ENCODE assay signal across 9 cellular contexts in genomic region chr19:51339313-51339686, GRCh38. TPM values are rescaled to one million over a fixed set of nuclear protein-coding genes. Genes with fewer than 3 reads are reported as not detected.
A peak's percentile ranks its signal among the peaks of the same experiment; 100 is the strongest.
DNase-seq lines count a peak whose midpoint lies in the region; ATAC-seq and TF ChIP-seq lines count a peak whose summit lies in the region.
"Had no signal": no experiment of that assay in that cellular context is flagged by ENCODE, and none has a peak within 500 bp of the region (broad histone marks: within the 10 kb centered on the region; RNA-seq: fewer than 3 reads in every experiment).

No MANE protein-coding gene starts in this region.

- peak overlapping the region; percentile 20 for H3K9ac ChIP-seq in fibroblast of lung (ENCODE audit: insufficient read depth, low read length)

- peak; percentile 1 for ATAC-seq in RWPE2 (ENCODE audit: low read depth)

- TF ChIP-seq CTCF in RWPE2 (IDR thresholded peaks at IDR 0.05; ENCODE audit: poor library complexity, severe bottlenecking) (no peak), fibroblast of lung (conservative IDR thresholded peaks at IDR 0.05 in 1 of 2, IDR thresholded peaks at IDR 0.05 in 1 of 2; ENCODE audit: low read depth in 1 of 2, low read length in 2 of 2) (peak; percentile 15 to 20)

- no peaks in the 10 kb centered on the region for H3K79me2 ChIP-seq in fibroblast of lung (ENCODE audit: control insufficient read depth, insufficient read depth, low read length)

- CTCF ChIA-PET in activated naive CD4-positive, alpha-beta T cell treated with anti-CD3 and anti-CD28 coated beads, Interleukin-2, amount 10 ng/mL, durations not matched to agents 7 days and 5 days (lab: Charles Lee) = interaction anchor here (0.6 to 3.2 kb wide), 9 partner anchors 19 to 100 kb away, joined by 3 to 27 read pairs (median 6); partner anchors contain the start of gene ETFB

- H3K4me1 ChIP-seq in RWPE2 (ENCODE audit: insufficient read depth, poor library complexity, severe bottlenecking) = no peaks in the 10 kb centered on the region
- H3K4me1 ChIP-seq in fibroblast of lung (ENCODE audit: control insufficient read depth, extremely low read depth, insufficient read depth, low read length) = peaks cover 6% of the 10 kb centered on the region

- DNase-seq in activated naive CD4-positive, alpha-beta T cell treated with anti-CD3 and anti-CD28 coated beads, Interleukin-2, amount 10 ng/mL, durations not matched to agents 7 days and 5 days = no peak
- no peak for DNase-seq in activated naive CD4-positive, alpha-beta T cell treated with Interleukin-2 at 50 U/mL for 16 hours
- DNase-seq in RWPE2 (ENCODE audit: low spot score) (no peak), fibroblast of lung (ENCODE audit: low read depth in 2 of 2) (no peak), retina (peak; percentile 82), GM03348 (ENCODE audit: low spot score) (no peak), mucosa of gallbladder (ENCODE audit: low spot score) (no peak), HT-29 (ENCODE audit: low spot score) (no peak)

- peak overlapping the region; percentile 82 for H2AFZ ChIP-seq in fibroblast of lung (ENCODE audit: low read length)

- no peaks in the 10 kb centered on the region for H3K36me3 Mint-ChIP-seq in activated naive CD4-positive, alpha-beta T cell treated with anti-CD3 and anti-CD28 coated beads, Interleukin-2, amount 10 ng/mL, durations not matched to agents 7 days and 5 days

- H3K4me3 ChIP-seq in RWPE2 (ENCODE audit: severe bottlenecking) = peak overlapping the region; percentile 72
- peak overlapping the region; percentile 41 to 79 (median 68) for H3K4me3 ChIP-seq in fibroblast of lung (replicated peaks in 1 of 4; ENCODE audit: control extremely low read depth in 1 of 4, insufficient read depth in 1 of 4, low read depth in 3 of 4, low read length in 4 of 4)

- peak overlapping the region; percentile 95 for H3K4me2 ChIP-seq in fibroblast of lung (ENCODE audit: extremely low read depth, insufficient read depth, low read length)

- peak overlapping the region; percentile 83 for H3K4me3 Mint-ChIP-seq in activated naive CD4-positive, alpha-beta T cell treated with anti-CD3 and anti-CD28 coated beads, Interleukin-2, amount 10 ng/mL, durations not matched to agents 7 days and 5 days

- H3K36me3 ChIP-seq in RWPE2 (ENCODE audit: low read depth) (no peaks in the 10 kb centered on the region), fibroblast of lung (ENCODE audit: control insufficient read depth, insufficient read depth, low read length) (no peaks in the 10 kb centered on the region)

- H3K27ac ChIP-seq in RWPE2 (ENCODE audit: poor library complexity, severe bottlenecking) = peak overlapping the region; percentile 42
- peak overlapping the region; percentile 45 for H3K27ac ChIP-seq in fibroblast of lung (ENCODE audit: insufficient read depth, low read length)

- H3K9me3 ChIP-seq in RWPE2 (ENCODE audit: severe bottlenecking) (no peaks in the 10 kb centered on the region), fibroblast of lung (ENCODE audit: control insufficient read depth, insufficient read depth, low read depth, low read length) (no peaks in the 10 kb centered on the region)

- H3K27me3 ChIP-seq in RWPE2 (ENCODE audit: insufficient read depth, poor library complexity, severe bottlenecking) (no peaks in the 10 kb centered on the region), fibroblast of lung (ENCODE audit: control insufficient read depth, insufficient read depth, low read length) (no peaks in the 10 kb centered on the region)

- H4K20me1 ChIP-seq in fibroblast of lung (ENCODE audit: control insufficient read depth, extremely low read depth, insufficient read depth, low read length) = no peaks in the 10 kb centered on the region

- H3K27ac Mint-ChIP-seq in activated naive CD4-positive, alpha-beta T cell treated with anti-CD3 and anti-CD28 coated beads, Interleukin-2, amount 10 ng/mL, durations not matched to agents 7 days and 5 days = peak overlapping the region; percentile 19

- peaks cover 16% of the 10 kb centered on the region for H3K4me1 Mint-ChIP-seq in activated naive CD4-positive, alpha-beta T cell treated with anti-CD3 and anti-CD28 coated beads, Interleukin-2, amount 10 ng/mL, durations not matched to agents 7 days and 5 days

- H3K9me3 Mint-ChIP-seq in activated naive CD4-positive, alpha-beta T cell treated with anti-CD3 and anti-CD28 coated beads, Interleukin-2, amount 10 ng/mL, durations not matched to agents 7 days and 5 days = no peaks in the 10 kb centered on the region

- H3K27me3 Mint-ChIP-seq in activated naive CD4-positive, alpha-beta T cell treated with anti-CD3 and anti-CD28 coated beads, Interleukin-2, amount 10 ng/mL, durations not matched to agents 7 days and 5 days = peaks cover 55% of the 10 kb centered on the region

RNA-seq across cellular contexts. Expression of gene VSIG10L, which starts 2.6 kb away (rescaled TPM):
- total RNA-seq in fibroblast of lung = 0.26 and 0.33 TPM in 2 replicates
- polyA plus RNA-seq in fibroblast of lung = 0.66 and 0.82 TPM in 2 replicates
- 0.72 and 0.88 TPM in 2 replicates for polyA plus RNA-seq in fibroblast of lung (2012)
- polyA minus RNA-seq in fibroblast of lung (ENCODE audit: low replicate concordance) = 0.31 TPM in 1 of 2 replicates, not detected in the other
- total RNA-seq in mucosa of gallbladder = 11.3 TPM
- 35.1 and 42.6 TPM in 2 replicates for total RNA-seq in HT-29 (2014; rRNA removed; shearing (Covaris generic))

RNA-seq across cellular contexts. Expression of gene ETFB, which starts 26.9 kb away (rescaled TPM):
- 71.7 and 123 TPM in 2 replicates for total RNA-seq in fibroblast of lung
- 84.4 and 101 TPM in 2 replicates for polyA plus RNA-seq in fibroblast of lung
- 126 and 159 TPM in 2 replicates for polyA plus RNA-seq in fibroblast of lung (2012)
- 30.1 and 49.9 TPM in 2 replicates for polyA minus RNA-seq in fibroblast of lung (ENCODE audit: low replicate concordance)
- 139 TPM for total RNA-seq in mucosa of gallbladder
- total RNA-seq in HT-29 (2014; rRNA removed; shearing (Covaris generic)) = 375 and 384 TPM in 2 replicates

RNA-seq across cellular contexts. Expression of gene IGLON5, which starts 27.9 kb away (rescaled TPM):
- not detected in 2 replicates for total RNA-seq in fibroblast of lung
- polyA plus RNA-seq in fibroblast of lung = not detected in 2 replicates
- polyA plus RNA-seq in fibroblast of lung (2012) = not detected in 2 replicates
- polyA minus RNA-seq in fibroblast of lung (ENCODE audit: low replicate concordance) = not detected in 2 replicates
- total RNA-seq in mucosa of gallbladder = 0.37 TPM
- total RNA-seq in HT-29 (2014; rRNA removed; shearing (Covaris generic)) = not detected in 2 replicates
- total RNA-seq: glomerular endothelial cell had no signal

RNA-seq across cellular contexts. Expression of gene CLDND2, which starts 29.5 kb away (rescaled TPM):
- not detected in 2 replicates for total RNA-seq in fibroblast of lung
- polyA plus RNA-seq in fibroblast of lung = not detected in 2 replicates
- 0.44 and 0.63 TPM in 2 replicates for polyA plus RNA-seq in fibroblast of lung (2012)
- polyA minus RNA-seq in fibroblast of lung (ENCODE audit: low replicate concordance) = not detected in 2 replicates
- 0.92 TPM for total RNA-seq in mucosa of gallbladder
- 0.81 and 1.8 TPM in 2 replicates for total RNA-seq in HT-29 (2014; rRNA removed; shearing (Covaris generic))
- total RNA-seq: glomerular endothelial cell had no signal

RNA-seq across cellular contexts. Expression of gene NKG7, which starts 33.2 kb away (rescaled TPM):
- not detected in 2 replicates for total RNA-seq in fibroblast of lung
- polyA plus RNA-seq in fibroblast of lung = not detected in 2 replicates
- not detected in 2 replicates for polyA plus RNA-seq in fibroblast of lung (2012)
- polyA minus RNA-seq in fibroblast of lung (ENCODE audit: low replicate concordance) = not detected in 2 replicates
- total RNA-seq in mucosa of gallbladder = 7.4 TPM
- not detected in 2 replicates for total RNA-seq in HT-29 (2014; rRNA removed; shearing (Covaris generic))
- total RNA-seq: glomerular endothelial cell had no signal
